Comparison of ENCODE assay signal across 20 cellular contexts in the genomic region with DNA sequence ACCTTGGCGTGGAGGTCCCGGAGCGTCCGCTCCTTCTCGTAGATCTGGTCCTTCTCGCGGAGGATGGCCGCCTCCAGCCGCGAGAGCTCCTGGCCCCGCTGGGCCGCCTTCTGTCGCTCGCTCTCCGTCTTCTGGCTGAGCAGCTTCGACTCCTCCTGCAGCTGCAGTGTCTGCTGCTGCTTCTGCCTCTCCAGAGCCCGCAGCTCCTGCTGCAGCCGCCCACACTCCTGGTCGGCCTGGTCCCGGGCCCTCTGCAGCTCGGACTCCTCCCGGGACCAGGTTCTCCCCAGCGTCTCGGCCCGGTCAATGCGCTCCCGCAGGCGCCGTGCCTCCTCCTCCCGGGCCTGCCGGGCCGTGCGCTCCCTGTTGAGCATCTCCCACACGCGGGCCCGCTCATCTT. TPM values are rescaled to one million over a fixed set of nuclear protein-coding genes. Genes with fewer than 3 reads are reported as not detected.
DNase-seq lines count a peak whose midpoint lies in the region; ATAC-seq and TF ChIP-seq lines count a peak whose summit lies in the region.
"Had no signal": no experiment of that assay in that cellular context is flagged by ENCODE, and none has a peak within 500 bp of the region (broad histone marks: within the 10 kb centered on the region; RNA-seq: fewer than 3 reads in every experiment).

No MANE protein-coding gene starts in this region.

- no peaks in the 10 kb centered on the region for H3K9me2 ChIP-seq in PC-3 (replicated peaks; ENCODE audit: low read length)

- peak overlapping the region; percentile 46 for H2AK5ac ChIP-seq in neuronal stem cell (ENCODE audit: low read depth, low read length)

- H3K27me3 Mint-ChIP-seq in activated CD4-positive, alpha-beta T cell treated with anti-CD3 and anti-CD28 coated beads, Interleukin-2, amount 10 ng/mL, durations not matched to agents 7 days and 5 days, result no peaks in the 10 kb centered on the region
- no peaks in the 10 kb centered on the region for H3K27me3 Mint-ChIP-seq in activated CD4-positive, alpha-beta T cell treated with anti-CD3 and anti-CD28 coated beads, Interleukin-2, amount 10 ng/mL, durations not matched to agents 24 days and 14 days
- H3K27me3 Mint-ChIP-seq in type B pancreatic cell (no peaks in the 10 kb centered on the region), progenitor cell of endocrine pancreas (no peaks in the 10 kb centered on the region)

- no peak overlapping the region for H3K4me3 Mint-ChIP-seq in activated CD4-positive, alpha-beta T cell treated with anti-CD3 and anti-CD28 coated beads, Interleukin-2, amount 10 ng/mL, durations not matched to agents 7 days and 5 days
- no peak overlapping the region for H3K4me3 Mint-ChIP-seq in activated CD4-positive, alpha-beta T cell treated with anti-CD3 and anti-CD28 coated beads, Interleukin-2, amount 10 ng/mL, durations not matched to agents 24 days and 14 days
- H3K4me3 Mint-ChIP-seq in type B pancreatic cell (no peak overlapping the region), progenitor cell of endocrine pancreas (ENCODE audit: low read depth) (no peak overlapping the region)
- H3K4me3 Mint-ChIP-seq: CD8-positive, alpha-beta T cell had no signal

- H3K27ac Mint-ChIP-seq in activated CD4-positive, alpha-beta T cell treated with anti-CD3 and anti-CD28 coated beads, Interleukin-2, amount 10 ng/mL, durations not matched to agents 7 days and 5 days, result peak overlapping the region; percentile 9
- H3K27ac Mint-ChIP-seq in activated CD4-positive, alpha-beta T cell treated with anti-CD3 and anti-CD28 coated beads, Interleukin-2, amount 10 ng/mL, durations not matched to agents 24 days and 14 days, result no peak overlapping the region
- H3K27ac Mint-ChIP-seq in type B pancreatic cell, result no peak overlapping the region
- H3K27ac Mint-ChIP-seq in progenitor cell of endocrine pancreas, result no peak overlapping the region
- H3K27ac Mint-ChIP-seq: CD8-positive, alpha-beta T cell had no signal

- no peaks in the 10 kb centered on the region for H3K9me3 ChIP-seq in PC-3 (ENCODE audit: low read length)
- H3K9me3 ChIP-seq in neuronal stem cell (replicated peaks in 1 of 2; ENCODE audit: control insufficient read depth in 2 of 2, insufficient read depth in 1 of 2, low read depth in 1 of 2, low read length in 2 of 2), result no peaks in the 10 kb centered on the region
- H3K9me3 ChIP-seq: BLaER1 treated with 17β-estradiol and CSF1 and Interleukin-3, amounts not matched to agents 10 nM and 100 nM; HAP-1 had no signal

- POLR2A ChIA-PET in activated CD4-positive, alpha-beta T cell treated with anti-CD3 and anti-CD28 coated beads, Interleukin-2, amount 10 ng/mL, durations not matched to agents 7 days and 5 days (lab: Charles Lee), result no interaction called here
- POLR2A ChIA-PET in PC-3 (lab: Charles Lee; ENCODE audit: unreplicated experiment), result no interaction called here

- H3K4ac ChIP-seq in neuronal stem cell (ENCODE audit: low read length), result no peak overlapping the region

- H2BK15ac ChIP-seq in neuronal stem cell (ENCODE audit: low read length), result no peak overlapping the region

- intact Hi-C loops in activated CD4-positive, alpha-beta T cell treated with anti-CD3 and anti-CD28 coated beads, Interleukin-2, amount 10 ng/mL, durations not matched to agents 24 days and 14 days (cut with micrococcal nuclease), result no loop called here
- intact Hi-C loops in PC-3 (cut with micrococcal nuclease), result no loop called here

- no CpG with 5 or more reads among the region's 36 CpGs for WGBS in neuronal stem cell (ENCODE audit: extremely low coverage in 2 of 2, insufficient read length in 2 of 2, insufficient replicate concordance in 1 of 2), 2 donors

- H4K20me1 ChIP-seq in PC-3 (ENCODE audit: low read length), result no peaks in the 10 kb centered on the region
- H4K20me1 ChIP-seq: BLaER1 treated with 17β-estradiol and CSF1 and Interleukin-3, amounts not matched to agents 10 nM and 100 nM had no signal

- H3K36me3 ChIP-seq in PC-3 (ENCODE audit: low read depth, low read length) (peaks cover 24% of the 10 kb centered on the region; the same call in 1 of the 2 replicates), neuronal stem cell (replicated peaks in 1 of 2; ENCODE audit: control insufficient read depth in 2 of 2, insufficient read depth in 2 of 2, low read length in 2 of 2) (peaks cover 0 to 3% of the 10 kb centered on the region in 2 donors)
- H3K36me3 ChIP-seq: HAP-1 had no signal

- no TSS peak for BruUV-seq in PC-3 (replicated peaks; lab: Mats Ljungman, UMichigan)

- no peak for DNase-seq in activated CD4-positive, alpha-beta T cell treated with anti-CD3 and anti-CD28 coated beads, Interleukin-2, amount 10 ng/mL, durations not matched to agents 7 days and 5 days
- no peak for DNase-seq in activated CD4-positive, alpha-beta T cell treated with anti-CD3 and anti-CD28 coated beads, Interleukin-2, amount 10 ng/mL, durations not matched to agents 24 days and 14 days
- DNase-seq in PC-3 (peak; percentile 0), neuronal stem cell (ENCODE audit: low spot score) (no peak), type B pancreatic cell (ENCODE audit: extremely low spot score, unreplicated experiment) (peak; percentile 63), nucleus accumbens (lab: John Stamatoyannopoulos, UW) (no peak), progenitor cell of endocrine pancreas (ENCODE audit: low spot score, unreplicated experiment) (no peak)
- DNase-seq: CD8-positive, alpha-beta T cell; COR-L47; DMS 273 treated with DMSO at 0.1 percent for 48 hours; DMS53; DND-41; EL; GM23248 had no signal

- H3K14ac ChIP-seq in neuronal stem cell (ENCODE audit: low read length), result no peak overlapping the region

- H4K8ac ChIP-seq in neuronal stem cell (ENCODE audit: low read depth, low read length), result no peak overlapping the region

- H3K18ac ChIP-seq in neuronal stem cell (ENCODE audit: low read length), result no peak overlapping the region

- H3K4me1 ChIP-seq in PC-3 (ENCODE audit: insufficient read depth, low read length) (no peaks in the 10 kb centered on the region), neuronal stem cell (ENCODE audit: control insufficient read depth in 2 of 2, insufficient read depth in 1 of 2, low read depth in 1 of 2, low read length in 2 of 2) (no peaks in the 10 kb centered on the region)
- H3K4me1 ChIP-seq: HAP-1 had no signal

- no peaks in the 10 kb centered on the region for H3K9me3 Mint-ChIP-seq in activated CD4-positive, alpha-beta T cell treated with anti-CD3 and anti-CD28 coated beads, Interleukin-2, amount 10 ng/mL, durations not matched to agents 7 days and 5 days
- no peaks in the 10 kb centered on the region for H3K9me3 Mint-ChIP-seq in activated CD4-positive, alpha-beta T cell treated with anti-CD3 and anti-CD28 coated beads, Interleukin-2, amount 10 ng/mL, durations not matched to agents 24 days and 14 days
- no peaks in the 10 kb centered on the region for H3K9me3 Mint-ChIP-seq in type B pancreatic cell
- H3K9me3 Mint-ChIP-seq in progenitor cell of endocrine pancreas (ENCODE audit: low read depth), result no peaks in the 10 kb centered on the region
- H3K9me3 Mint-ChIP-seq: CD8-positive, alpha-beta T cell had no signal

- ATAC-seq in PC-3, result no peak
- ATAC-seq: CD8-positive, alpha-beta T cell; GM12878 had no signal

- H2BK120ac ChIP-seq in neuronal stem cell (ENCODE audit: low read depth, low read length), result no peak overlapping the region

- H3K4me3 ChIP-seq in PC-3 (ENCODE audit: low read length), result no peak overlapping the region
- H3K4me3 ChIP-seq in neuronal stem cell (ENCODE audit: low read length in 2 of 2), result no peak overlapping the region
- H3K4me3 ChIP-seq: BLaER1 treated with 17β-estradiol and CSF1 and Interleukin-3, amounts not matched to agents 10 nM and 100 nM; GM12878; GM23248; HAP-1 had no signal

- H3K4me1 Mint-ChIP-seq in activated CD4-positive, alpha-beta T cell treated with anti-CD3 and anti-CD28 coated beads, Interleukin-2, amount 10 ng/mL, durations not matched to agents 7 days and 5 days, result peaks cover 2% of the 10 kb centered on the region
- peaks cover 5% of the 10 kb centered on the region for H3K4me1 Mint-ChIP-seq in activated CD4-positive, alpha-beta T cell treated with anti-CD3 and anti-CD28 coated beads, Interleukin-2, amount 10 ng/mL, durations not matched to agents 24 days and 14 days
- H3K4me1 Mint-ChIP-seq in type B pancreatic cell (ENCODE audit: unreplicated experiment) (peaks cover 8% of the 10 kb centered on the region), progenitor cell of endocrine pancreas (ENCODE audit: low read depth) (peaks cover 3% of the 10 kb centered on the region)

- H3K79me1 ChIP-seq in neuronal stem cell (ENCODE audit: low read depth, low read length), result no peaks in the 10 kb centered on the region

- H3K27me3 ChIP-seq in PC-3 (ENCODE audit: low read length) (no peaks in the 10 kb centered on the region), neuronal stem cell (ENCODE audit: control insufficient read depth in 3 of 3, insufficient read depth in 3 of 3, low read depth in 1 of 3, low read length in 3 of 3) (peaks cover 0 to 4% (median 0%) of the 10 kb centered on the region in 3 experiments)
- H3K27me3 ChIP-seq: BLaER1 treated with 17β-estradiol and CSF1 and Interleukin-3, amounts not matched to agents 10 nM and 100 nM had no signal

- no peak overlapping the region for H2AFZ ChIP-seq in PC-3 (ENCODE audit: low read length)
- no peak overlapping the region for H2AFZ ChIP-seq in neuronal stem cell (ENCODE audit: low read length)
- H2AFZ ChIP-seq: GM23248 had no signal

- CTCF ChIA-PET in activated CD4-positive, alpha-beta T cell treated with anti-CD3 and anti-CD28 coated beads, Interleukin-2, amount 10 ng/mL, durations not matched to agents 7 days and 5 days (lab: Charles Lee), result interaction anchor here (0.6 to 5.0 kb wide), 6 partner anchors 8 to 335 kb away, joined by 3 to 29 read pairs (median 5); a partner anchor contains a TSS
- CTCF ChIA-PET in PC-3 (lab: Charles Lee), result no interaction called here

- H3K27ac ChIP-seq in PC-3 (ENCODE audit: low read length), result no peak overlapping the region
- no peak overlapping the region for H3K27ac ChIP-seq in neuronal stem cell (replicated peaks; ENCODE audit: low read length)
- H3K27ac ChIP-seq: 22Rv1; BLaER1 treated with 17β-estradiol and CSF1 and Interleukin-3, amounts not matched to agents 10 nM and 100 nM; GM23248 had no signal

- H4K91ac ChIP-seq in neuronal stem cell (ENCODE audit: low read depth, low read length, poor library complexity), result no peak overlapping the region

- no peak overlapping the region for H3K9ac ChIP-seq in PC-3 (ENCODE audit: low read length)
- no peak overlapping the region for H3K9ac ChIP-seq in neuronal stem cell (ENCODE audit: low read depth, low read length, poor library complexity)
- H3K9ac ChIP-seq: GM23248 had no signal

- H2BK5ac ChIP-seq in neuronal stem cell (ENCODE audit: low read length), result no peak overlapping the region

- no peaks in the 10 kb centered on the region for H3K36me3 Mint-ChIP-seq in activated CD4-positive, alpha-beta T cell treated with anti-CD3 and anti-CD28 coated beads, Interleukin-2, amount 10 ng/mL, durations not matched to agents 7 days and 5 days (ENCODE audit: low read depth)
- H3K36me3 Mint-ChIP-seq in activated CD4-positive, alpha-beta T cell treated with anti-CD3 and anti-CD28 coated beads, Interleukin-2, amount 10 ng/mL, durations not matched to agents 24 days and 14 days (ENCODE audit: low read depth), result no peaks in the 10 kb centered on the region
- H3K36me3 Mint-ChIP-seq in type B pancreatic cell (peaks cover 8% of the 10 kb centered on the region), progenitor cell of endocrine pancreas (ENCODE audit: insufficient read depth) (peaks cover 8% of the 10 kb centered on the region)
- H3K36me3 Mint-ChIP-seq: CD8-positive, alpha-beta T cell had no signal

- H2BK12ac ChIP-seq in neuronal stem cell (ENCODE audit: low read length), result no peak overlapping the region

- H3K4me2 ChIP-seq in PC-3 (ENCODE audit: low read length) (no peak overlapping the region), neuronal stem cell (ENCODE audit: insufficient read depth, low read length, poor library complexity, severe bottlenecking) (no peak overlapping the region)
- H3K4me2 ChIP-seq: BLaER1 treated with 17β-estradiol and CSF1 and Interleukin-3, amounts not matched to agents 10 nM and 100 nM had no signal

- peak overlapping the region; percentile 55 for H3K23ac ChIP-seq in neuronal stem cell (ENCODE audit: low read depth, low read length, poor library complexity)

- H3K79me2 ChIP-seq in PC-3 (ENCODE audit: low read length), result no peaks in the 10 kb centered on the region

- H3F3A ChIP-seq in PC-3 (ENCODE audit: low read length, unreplicated experiment), result no peaks in the 10 kb centered on the region

- TF ChIP-seq CTCF in PC-3 (conservative IDR thresholded peaks at IDR 0.05; ENCODE audit: low read depth, low read length), result no peak
- TF ChIP-seq CTCF in type B pancreatic cell (conservative IDR thresholded peaks at IDR 0.05), result no peak
- TF ChIP-seq CTCF in progenitor cell of endocrine pancreas (IDR thresholded peaks at IDR 0.05; ENCODE audit: unreplicated experiment), result no peak

RNA-seq across cellular contexts. Expression of a gene that starts 7.6 kb away (rescaled TPM):
- 1 to 10 TPM; 6.9 to 7.1 TPM for total RNA-seq in activated CD4-positive, alpha-beta T cell treated with anti-CD3 and anti-CD28 coated beads, Interleukin-2, amount 10 ng/mL, durations not matched to agents 7 days and 5 days
- 6.6 and 7.4 TPM in 2 replicates for total RNA-seq in activated CD4-positive, alpha-beta T cell treated with anti-CD3 and anti-CD28 coated beads, Interleukin-2, amount 10 ng/mL, durations not matched to agents 24 days and 14 days
- 4.3 and 8.5 TPM in 2 replicates for total RNA-seq in PC-3 (2014; rRNA removed)
- 5.4 TPM for polyA plus RNA-seq in neuronal stem cell (2013, experiment 1 of 2)
- polyA plus RNA-seq in neuronal stem cell (2013, experiment 2 of 2), result 5.3 TPM
- 11.5 and 14.1 TPM in 2 replicates for total RNA-seq in type B pancreatic cell (ENCODE audit: low replicate concordance)
- total RNA-seq in progenitor cell of endocrine pancreas, result 17.0 and 21.6 TPM in 2 replicates

RNA-seq across cellular contexts. Expression of a gene that starts 18.9 kb away (rescaled TPM):
- total RNA-seq in activated CD4-positive, alpha-beta T cell treated with anti-CD3 and anti-CD28 coated beads, Interleukin-2, amount 10 ng/mL, durations not matched to agents 7 days and 5 days, result under 1 TPM; 0.02 to 0.05 TPM
- total RNA-seq in activated CD4-positive, alpha-beta T cell treated with anti-CD3 and anti-CD28 coated beads, Interleukin-2, amount 10 ng/mL, durations not matched to agents 24 days and 14 days, result 0.09 and 0.17 TPM in 2 replicates
- total RNA-seq in PC-3 (2014; rRNA removed), result 38.8 and 48.3 TPM in 2 replicates
- not detected for polyA plus RNA-seq in neuronal stem cell (2013, experiment 1 of 2)
- polyA plus RNA-seq in neuronal stem cell (2013, experiment 2 of 2), result not detected
- 31.9 and 116 TPM in 2 replicates for total RNA-seq in type B pancreatic cell (ENCODE audit: low replicate concordance)
- 0.05 TPM in 1 of 2 replicates, not detected in the other for total RNA-seq in progenitor cell of endocrine pancreas
- total RNA-seq: GM23248, H4 had no signal
- polyA plus RNA-seq: AG04450, GM12878, GM23248 had no signal

RNA-seq across cellular contexts. Expression of a gene that starts 29.2 kb away (rescaled TPM):
- 10 to 100 TPM; 12.5 to 17.1 TPM for total RNA-seq in activated CD4-positive, alpha-beta T cell treated with anti-CD3 and anti-CD28 coated beads, Interleukin-2, amount 10 ng/mL, durations not matched to agents 7 days and 5 days
- total RNA-seq in activated CD4-positive, alpha-beta T cell treated with anti-CD3 and anti-CD28 coated beads, Interleukin-2, amount 10 ng/mL, durations not matched to agents 24 days and 14 days, result 9.7 and 12.5 TPM in 2 replicates
- total RNA-seq in PC-3 (2014; rRNA removed) (58.3 and 62.4 TPM in 2 replicates), type B pancreatic cell (ENCODE audit: low replicate concordance) (15.9 and 31.2 TPM in 2 replicates), progenitor cell of endocrine pancreas (19.8 and 23.9 TPM in 2 replicates)
- 8.7 TPM for polyA plus RNA-seq in neuronal stem cell (2013, experiment 1 of 2)
- 8.1 TPM for polyA plus RNA-seq in neuronal stem cell (2013, experiment 2 of 2)

RNA-seq across cellular contexts. Expression of a gene that starts 29.2 kb away (rescaled TPM):
- 10 to 100 TPM; 27.8 to 34.7 TPM for total RNA-seq in activated CD4-positive, alpha-beta T cell treated with anti-CD3 and anti-CD28 coated beads, Interleukin-2, amount 10 ng/mL, durations not matched to agents 7 days and 5 days
- 29.2 and 30.0 TPM in 2 replicates for total RNA-seq in activated CD4-positive, alpha-beta T cell treated with anti-CD3 and anti-CD28 coated beads, Interleukin-2, amount 10 ng/mL, durations not matched to agents 24 days and 14 days
- total RNA-seq in PC-3 (2014; rRNA removed), result 63.2 and 74.9 TPM in 2 replicates
- 3.1 TPM for polyA plus RNA-seq in neuronal stem cell (2013, experiment 1 of 2)
- polyA plus RNA-seq in neuronal stem cell (2013, experiment 2 of 2), result 3.0 TPM
- 48.5 and 84.6 TPM in 2 replicates for total RNA-seq in type B pancreatic cell (ENCODE audit: low replicate concordance)
- 54.6 and 54.7 TPM in 2 replicates for total RNA-seq in progenitor cell of endocrine pancreas

Comparison
In these comparisons a context has a peak if more than half of its experiments do, and no peak if none do; other contexts are left out.
1. DNase-seq: peak in PC-3 (single experiment) and type B pancreatic cell (single experiment); none in activated CD4-positive, alpha-beta T cell treated with anti-CD3 and anti-CD28 coated beads, Interleukin-2, amount 10 ng/mL, durations not matched to agents 7 days and 5 days (single experiment), activated CD4-positive, alpha-beta T cell treated with anti-CD3 and anti-CD28 coated beads, Interleukin-2, amount 10 ng/mL, durations not matched to agents 24 days and 14 days (single experiment), neuronal stem cell (single experiment), nucleus accumbens (0 of 56) and progenitor cell of endocrine pancreas (single experiment).
2. RNA of a gene that starts 18.9 kb away (total RNA-seq): 38.8 to 48.3 TPM in PC-3 and 31.9 to 116 TPM in type B pancreatic cell; 0.09 to 0.17 TPM in activated CD4-positive, alpha-beta T cell treated with anti-CD3 and anti-CD28 coated beads, Interleukin-2, amount 10 ng/mL, durations not matched to agents 24 days and 14 days, 0.02 to 0.05 TPM in activated CD4-positive, alpha-beta T cell treated with anti-CD3 and anti-CD28 coated beads, Interleukin-2, amount 10 ng/mL, durations not matched to agents 7 days and 5 days and 0.05 TPM in progenitor cell of endocrine pancreas; every median in the first group is over 10 times any median in the second.